Comparison of ENCODE assay signal across 18 cellular contexts in the genomic region with DNA sequence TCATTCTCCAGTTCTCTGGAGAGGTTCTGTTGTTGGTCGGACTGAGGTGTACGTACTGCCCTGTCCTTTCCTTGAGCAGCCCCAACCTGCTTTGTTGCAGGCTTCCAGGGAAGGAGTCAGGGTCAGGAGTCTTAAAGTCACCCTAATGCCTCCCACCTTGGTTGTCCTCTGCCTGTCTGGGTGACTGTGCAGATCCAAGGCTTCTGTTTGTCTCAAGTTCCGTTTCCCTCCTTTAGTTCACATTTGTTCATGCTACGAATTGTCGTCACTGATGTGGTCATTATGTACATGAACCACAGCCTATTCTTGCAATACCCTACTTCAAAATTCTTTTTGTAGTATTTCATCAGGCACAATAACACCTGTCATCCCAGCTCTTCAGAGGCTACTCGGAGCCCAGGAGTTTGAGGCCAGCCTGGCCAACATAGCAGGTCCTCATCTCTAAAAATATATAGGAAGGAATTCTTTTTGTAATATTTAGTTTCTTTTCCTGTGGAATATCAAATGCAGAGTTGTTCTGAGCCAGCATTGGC.
"Had no signal": no experiment of that assay in that cellular context is flagged by ENCODE, and none has a peak within 500 bp of the region (broad histone marks: within the 10 kb centered on the region; RNA-seq: fewer than 3 reads in every experiment).

No MANE protein-coding gene starts in this region.

- H3K4me1 Mint-ChIP-seq: mesothelial cell of epicardium, nephron had no signal

- H3K27ac Mint-ChIP-seq: mesothelial cell of epicardium; nephron; stimulated activated naive CD8-positive, alpha-beta T cell treated with anti-CD3 and anti-CD28 coated beads, Interleukin-15, Interleukin-2, amounts not matched to agents 100 ng/mL and 50 ng/mL, for 24 hours had no signal

- H3K4me1 ChIP-seq: parathyroid adenoma, tibial artery, uterus had no signal

- H3K4me3 Mint-ChIP-seq: memory B cell; mesothelial cell of epicardium; nephron; stimulated activated naive CD8-positive, alpha-beta T cell treated with anti-CD3 and anti-CD28 coated beads, Interleukin-15, Interleukin-2, amounts not matched to agents 100 ng/mL and 50 ng/mL, for 24 hours had no signal

- DNase-seq: cortex of kidney; dorsolateral prefrontal cortex; effector CD8-positive, alpha-beta T cell; islet precursor cell; lower lobe of right lung; naive B cell; stimulated activated CD4-positive, alpha-beta T cell treated with anti-CD3 and anti-CD28 coated beads, Interleukin-2, amount 100 ng/mL, for 48 hours; tibial artery; upper lobe of left lung; uterus had no signal

- H3K27ac ChIP-seq: dorsolateral prefrontal cortex, lower lobe of right lung, parathyroid adenoma, tibial artery, upper lobe of left lung, uterus had no signal

- H3K36me3 ChIP-seq: uterus had no signal

- FAIRE-seq: frontal cortex had no signal

- H3K27me3 ChIP-seq: dorsolateral prefrontal cortex, tibial artery, upper lobe of left lung, uterus had no signal

- H3K27me3 Mint-ChIP-seq: memory B cell; naive B cell; stimulated activated naive CD8-positive, alpha-beta T cell treated with anti-CD3 and anti-CD28 coated beads, Interleukin-15, Interleukin-2, amounts not matched to agents 100 ng/mL and 50 ng/mL, for 24 hours had no signal

- H3K4me3 ChIP-seq: dorsolateral prefrontal cortex, lower lobe of right lung, smooth muscle cell, tibial artery, upper lobe of left lung, uterus had no signal

- ATAC-seq: left lobe of liver, lower lobe of right lung had no signal
